Comparison of ENCODE assay signal across 9 cellular contexts in the genomic region with DNA sequence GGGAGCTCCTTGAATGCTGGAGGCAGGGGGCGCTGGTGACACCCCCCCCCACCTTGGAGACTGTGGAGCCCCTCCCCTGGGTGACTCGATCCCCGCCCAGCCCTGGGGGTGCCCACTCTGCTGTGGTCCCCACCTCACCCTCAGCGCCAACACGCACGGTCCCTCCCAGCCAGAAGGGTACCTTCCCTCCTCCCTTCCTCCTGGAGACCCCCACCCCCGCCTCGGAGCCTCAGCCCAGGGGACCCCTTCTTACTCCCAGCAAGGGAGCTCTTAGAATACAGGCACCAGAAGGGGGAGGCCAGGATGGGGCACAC. TPM values are rescaled to one million over a fixed set of nuclear protein-coding genes. Genes with fewer than 3 reads are reported as not detected.
DNase-seq lines count a peak whose midpoint lies in the region; ATAC-seq, FAIRE-seq and TF ChIP-seq lines count a peak whose summit lies in the region.
"Had no signal": no experiment of that assay in that cellular context is flagged by ENCODE, and none has a peak within 500 bp of the region (broad histone marks: within the 10 kb centered on the region; RNA-seq: fewer than 3 reads in every experiment).

No MANE protein-coding gene starts in this region.

- ATAC-seq in activated T-helper 17 cell treated with anti-CD3 and anti-CD28 coated beads, Interleukin-2, amount 50 U/mL, for 72 hours (replicated peaks) = no peak
- ATAC-seq in gastroesophageal sphincter (no peak), gastrocnemius medialis (no peak), GM18858 (IDR thresholded peaks at IDR 0.05; ENCODE audit: unreplicated experiment) (no peak)

- H3K27me3 ChIP-seq in GM06990 (replicated peaks; ENCODE audit: control insufficient read depth, insufficient read depth, low read length) (no peaks in the 10 kb centered on the region; the same call in 1 of the 2 replicates), gastroesophageal sphincter (peaks cover 33% of the 10 kb centered on the region), gastrocnemius medialis (peaks cover 15 to 18% (median 16%) of the 10 kb centered on the region in 3 donors)

- no CpG with 5 or more reads among the region's 8 CpGs for WGBS in gastroesophageal sphincter (ENCODE audit: low coverage in 1 of 2), 2 donors

- no peak for DNase-seq in GM06990 (ENCODE audit: extremely low read depth, insufficient read length)
- DNase-seq in gastrocnemius medialis = no peak
- no peak for DNase-seq in globus pallidus (ENCODE audit: low spot score)
- DNase-seq in NCI-H1436 treated with DMSO at 0.1 percent for 48 hours (lab: John Stamatoyannopoulos, UW) = no peak
- no peak for DNase-seq in GM12891 (ENCODE audit: insufficient read length, low spot score)

- H3K4me3 ChIP-seq in GM06990 (replicated peaks; ENCODE audit: low read depth, low read length) (no peak overlapping the region), gastroesophageal sphincter (peak overlapping the region in 1 of 2 donors; percentile 52), gastrocnemius medialis (peak overlapping the region in 3 of 4 donors; percentile 37 to 50 (median 43))

- H3K9me3 Mint-ChIP-seq in activated T-helper 17 cell treated with anti-CD3 and anti-CD28 coated beads, Interleukin-2, amount 50 U/mL, for 72 hours = no peaks in the 10 kb centered on the region
- H3K9me3 Mint-ChIP-seq: T-helper 1 cell treated with Interleukin-12 subunit alpha and Interleukin-12 subunit beta and Interleukin-4 antibody, amounts not matched to agents 30 μg/mL and 1 μg/mL, for 36 hours had no signal

- TF ChIP-seq EP300 in gastroesophageal sphincter (IDR thresholded peaks at IDR 0.05) = no peak

- H3K4me1 Mint-ChIP-seq in activated T-helper 17 cell treated with anti-CD3 and anti-CD28 coated beads, Interleukin-2, amount 50 U/mL, for 72 hours = peaks cover 6% of the 10 kb centered on the region

- peaks cover 8% of the 10 kb centered on the region for H3K27me3 Mint-ChIP-seq in activated T-helper 17 cell treated with anti-CD3 and anti-CD28 coated beads, Interleukin-2, amount 50 U/mL, for 72 hours

- FAIRE-seq in GM12891 (lab: Jason Lieb, UNC) = no peak

- peak; percentile 12 for TF ChIP-seq CTCF in GM06990 (IDR thresholded peaks at IDR 0.05; ENCODE audit: insufficient read depth, low read length, poor library complexity, severe bottlenecking)
- no peak for TF ChIP-seq CTCF in gastroesophageal sphincter (IDR thresholded peaks at IDR 0.05)
- TF ChIP-seq CTCF in gastrocnemius medialis (IDR thresholded peaks at IDR 0.05 in 4 of 5, conservative IDR thresholded peaks at IDR 0.05 in 1 of 5) = no peak

- intact Hi-C loops in gastrocnemius medialis (cut with DNase I; ENCODE audit: low total_unique reads) = loop anchor here (1.0 kb wide), 1 partner anchor 160 kb away; no protein-coding TSS in a partner anchor

- H3K4me1 ChIP-seq in gastroesophageal sphincter (peaks cover 0 to 49% (median 18%) of the 10 kb centered on the region in 3 donors), gastrocnemius medialis (peaks cover 7 to 10% of the 10 kb centered on the region in 2 donors)

- no peak overlapping the region for H3K27ac Mint-ChIP-seq in activated T-helper 17 cell treated with anti-CD3 and anti-CD28 coated beads, Interleukin-2, amount 50 U/mL, for 72 hours
- H3K27ac Mint-ChIP-seq: T-helper 1 cell treated with Interleukin-12 subunit alpha and Interleukin-12 subunit beta and Interleukin-4 antibody, amounts not matched to agents 30 μg/mL and 1 μg/mL, for 36 hours had no signal

- peak overlapping the region; percentile 64 for H3K4me3 Mint-ChIP-seq in activated T-helper 17 cell treated with anti-CD3 and anti-CD28 coated beads, Interleukin-2, amount 50 U/mL, for 72 hours
- H3K4me3 Mint-ChIP-seq: T-helper 1 cell treated with Interleukin-12 subunit alpha and Interleukin-12 subunit beta and Interleukin-4 antibody, amounts not matched to agents 30 μg/mL and 1 μg/mL, for 36 hours had no signal

- H3K9me3 ChIP-seq in gastroesophageal sphincter = no peaks in the 10 kb centered on the region
- H3K9me3 ChIP-seq in gastrocnemius medialis = no peaks in the 10 kb centered on the region

- peak overlapping the region in 3 of 4 donors; percentile 31 to 69 (median 51) for H3K27ac ChIP-seq in gastroesophageal sphincter
- H3K27ac ChIP-seq in gastrocnemius medialis = peak overlapping the region in 3 of 4 donors; percentile 58 to 64 (median 63)

- TF ChIP-seq POLR2A in gastroesophageal sphincter (IDR thresholded peaks at IDR 0.05) (no peak), gastrocnemius medialis (IDR thresholded peaks at IDR 0.05) (no peak), GM12891 (IDR thresholded peaks at IDR 0.05; ENCODE audit: low read depth, low read length) (no peak)

- H3K36me3 Mint-ChIP-seq in activated T-helper 17 cell treated with anti-CD3 and anti-CD28 coated beads, Interleukin-2, amount 50 U/mL, for 72 hours (ENCODE audit: low read depth) = no peaks in the 10 kb centered on the region

- H3K36me3 ChIP-seq in GM06990 (ENCODE audit: control insufficient read depth, insufficient read depth, low read length) (no peaks in the 10 kb centered on the region), gastroesophageal sphincter (no peaks in the 10 kb centered on the region), gastrocnemius medialis (no peaks in the 10 kb centered on the region)

- in situ Hi-C loops in gastrocnemius medialis (cut with MboI; ENCODE audit: low sequenced_read_pairs in 4 of 4) = loop anchor here (10.0 to 25.0 kb wide), 2 partner anchors 151 to 159 kb away; no protein-coding TSS in a partner anchor

TF ChIP-seq in GM12891, 5 proteins besides CTCF, POLR2A, EP300 and RAD21:
- no peak for TF ChIP-seq SPI1 (IDR thresholded peaks at IDR 0.05; ENCODE audit: low read depth, low read length)
- TF ChIP-seq POLR2AphosphoS5 (IDR thresholded peaks at IDR 0.05; ENCODE audit: low read depth, low read length) = no peak
- TF ChIP-seq POU2F2 (IDR thresholded peaks at IDR 0.05; ENCODE audit: low read depth, low read length) = no peak
- TF ChIP-seq TAF1 (IDR thresholded peaks at IDR 0.05; ENCODE audit: low read depth, low read length) = no peak
- TF ChIP-seq PAX5 (IDR thresholded peaks at IDR 0.05; ENCODE audit: insufficient read depth, low read length, severe bottlenecking) = no peak
TF ChIP-seq in GM12891: peak in this region for 0.

RNA-seq across cellular contexts. Expression of a gene that starts 5.6 kb away (rescaled TPM):
- 1 to 10 TPM; 3.2 to 3.8 TPM for total RNA-seq in activated T-helper 17 cell treated with anti-CD3 and anti-CD28 coated beads, Interleukin-2, amount 50 U/mL, for 72 hours
- 10 to 100 TPM in 3 of 4 donors, 1 to 10 TPM in 1; 8.6 to 14.0 (median 11.4) TPM for total RNA-seq in gastroesophageal sphincter
- total RNA-seq in gastrocnemius medialis = 1 to 10 TPM; 1.2 to 2.3 (median 1.6) TPM
- polyA plus RNA-seq in GM12891 (2012; ENCODE audit: low read depth, missing spikeins) = 0.24 TPM

RNA-seq across cellular contexts. Expression of a gene that starts 19.9 kb away (rescaled TPM):
- total RNA-seq in activated T-helper 17 cell treated with anti-CD3 and anti-CD28 coated beads, Interleukin-2, amount 50 U/mL, for 72 hours = 100 to 1,000 TPM; 132 to 199 TPM
- total RNA-seq in gastroesophageal sphincter (10 to 100 TPM in 2 of 4 donors, 1 to 10 TPM in 2; 4.2 to 11.2 (median 8.8) TPM), gastrocnemius medialis (1 to 10 TPM; 1.0 to 4.2 (median 2.7) TPM)
- 0.46 TPM for polyA plus RNA-seq in GM12891 (2012; ENCODE audit: low read depth, missing spikeins)

Comparison
In these comparisons a context has a peak if more than half of its experiments do, and no peak if none do; other contexts are left out.
1. RNA of a gene that starts 19.9 kb away (total RNA-seq): 132 to 199 TPM in activated T-helper 17 cell treated with anti-CD3 and anti-CD28 coated beads, Interleukin-2, amount 50 U/mL, for 72 hours; 4.2 to 11.2 TPM in gastroesophageal sphincter and 1.0 to 4.2 TPM in gastrocnemius medialis; every median in the first group is over 10 times any median in the second.